Comparison of ENCODE assay signal across 8 cellular contexts in genomic region chr7:50632561-50633413, GRCh38.
DNase-seq lines count a peak whose midpoint lies in the region; ATAC-seq and TF ChIP-seq lines count a peak whose summit lies in the region.

No MANE protein-coding gene starts in this region.

- no peaks in the 10 kb centered on the region for H3K9me3 Mint-ChIP-seq in stimulated activated naive CD8-positive, alpha-beta T cell treated with anti-CD3 and anti-CD28 coated beads, Interleukin-15, amount 100 ng/mL, for 72 hours

- no peak overlapping the region for H3K27ac ChIP-seq in coronary artery

- TF ChIP-seq CTCF in coronary artery (IDR thresholded peaks at IDR 0.05) = peak; percentile 28

- DNase-seq in NCI-H2196 (lab: John Stamatoyannopoulos, UW; ENCODE audit: unreplicated experiment) (peak; percentile 29), NCI-H2196 treated with DMSO at 0.1 percent for 48 hours (lab: John Stamatoyannopoulos, UW; ENCODE audit: unreplicated experiment) (no peak), HCEC 1CT (peak; percentile 53), NAMALWA (ENCODE audit: low spot score) (peak; percentile 79), coronary artery (ENCODE audit: low spot score) (no peak), mucosa of gallbladder (ENCODE audit: low spot score) (peak; percentile 47)
- DNase-seq in activated CD4-positive, CD25-positive, alpha-beta regulatory T cell treated with anti-CD3 and anti-CD28 coated beads, Interleukin-2, amount 50 U/mL, for 72 hours = peak; percentile 58
- DNase-seq in stimulated activated naive CD8-positive, alpha-beta T cell treated with anti-CD3 and anti-CD28 coated beads, Interleukin-15, amount 100 ng/mL, for 72 hours = peak; percentile 44 to 49

- H3K27me3 Mint-ChIP-seq in stimulated activated naive CD8-positive, alpha-beta T cell treated with anti-CD3 and anti-CD28 coated beads, Interleukin-15, amount 100 ng/mL, for 72 hours = peaks cover 15% of the 10 kb centered on the region

- H3K4me3 Mint-ChIP-seq in stimulated activated naive CD8-positive, alpha-beta T cell treated with anti-CD3 and anti-CD28 coated beads, Interleukin-15, amount 100 ng/mL, for 72 hours = no peak overlapping the region

- peak; percentile 74 for ATAC-seq in stimulated activated naive CD8-positive, alpha-beta T cell treated with anti-CD3 and anti-CD28 coated beads, Interleukin-15, amount 100 ng/mL, for 72 hours

- H3K4me3 ChIP-seq in coronary artery = no peak overlapping the region

- peaks cover 6% of the 10 kb centered on the region for H3K4me1 Mint-ChIP-seq in stimulated activated naive CD8-positive, alpha-beta T cell treated with anti-CD3 and anti-CD28 coated beads, Interleukin-15, amount 100 ng/mL, for 72 hours

- peak overlapping the region in 1 of 2 donors; percentile 12 for H3K27ac Mint-ChIP-seq in stimulated activated naive CD8-positive, alpha-beta T cell treated with anti-CD3 and anti-CD28 coated beads, Interleukin-15, amount 100 ng/mL, for 72 hours

Comparison
In these comparisons a context has a peak if more than half of its experiments do, and no peak if none do; other contexts are left out.
1. DNase-seq: peak in NCI-H2196 (single experiment), HCEC 1CT (single experiment), NAMALWA (single experiment), activated CD4-positive, CD25-positive, alpha-beta regulatory T cell treated with anti-CD3 and anti-CD28 coated beads, Interleukin-2, amount 50 U/mL, for 72 hours (single experiment), mucosa of gallbladder (single experiment) and stimulated activated naive CD8-positive, alpha-beta T cell treated with anti-CD3 and anti-CD28 coated beads, Interleukin-15, amount 100 ng/mL, for 72 hours (2 of 2); none in NCI-H2196 treated with DMSO at 0.1 percent for 48 hours (single experiment) and coronary artery (single experiment).